Comparison of ENCODE assay signal across 19 cellular contexts in the genomic region with DNA sequence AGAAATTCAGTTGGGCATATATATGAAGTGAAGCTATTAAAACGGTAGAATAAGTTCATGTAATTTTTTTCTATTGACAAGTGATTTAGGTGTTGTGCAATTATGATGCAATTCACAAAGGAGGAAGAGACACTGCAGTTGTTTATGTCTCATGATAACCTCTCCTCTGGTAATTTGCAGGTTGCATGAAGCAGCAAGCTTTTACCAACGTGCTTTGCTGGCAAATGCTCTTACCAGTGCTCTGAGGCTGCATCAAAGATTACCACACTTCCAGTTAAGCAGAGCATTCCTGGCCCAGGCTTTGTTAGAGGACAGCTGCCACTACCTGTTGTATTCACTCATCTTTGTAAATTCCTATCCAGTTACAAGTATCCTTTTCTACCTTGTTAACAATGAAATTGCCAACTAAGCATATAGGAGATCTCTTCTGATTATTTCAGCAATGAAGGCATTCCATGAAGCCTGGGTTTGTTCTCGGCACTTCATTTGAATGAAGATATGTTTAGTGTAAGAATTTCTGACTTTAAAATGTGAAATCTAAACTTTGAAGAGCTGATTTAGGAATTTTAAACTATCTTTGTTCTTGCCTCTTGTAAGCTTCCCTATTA. TPM values are rescaled to one million over a fixed set of nuclear protein-coding genes. Genes with fewer than 3 reads are reported as not detected.
A peak's percentile ranks its signal among the peaks of the same experiment; 100 is the strongest.
DNase-seq lines count a peak whose midpoint lies in the region; ATAC-seq and TF ChIP-seq lines count a peak whose summit lies in the region.
"Had no signal": no experiment of that assay in that cellular context is flagged by ENCODE, and none has a peak within 500 bp of the region (broad histone marks: within the 10 kb centered on the region; RNA-seq: fewer than 3 reads in every experiment).

No MANE protein-coding gene starts in this region.

- POLR2A ChIA-PET in SK-N-SH (lab: Yijun Ruan, JAX), result interaction anchor here (1.0 kb wide), 1 partner anchor 76 kb away, joined by 5 read pairs; no protein-coding TSS in a partner anchor

- H3K4me2 ChIP-seq in BLaER1 treated with 17β-estradiol and CSF1 and Interleukin-3, amounts not matched to agents 10 nM and 100 nM, result peak overlapping the region in 6 of 11 experiments; percentile 28 to 100 (median 61); a peak in 9 of 22 replicates
- H3K4me2 ChIP-seq in SK-N-SH, result no peak overlapping the region

- no peaks in the 10 kb centered on the region for H3K27me3 ChIP-seq in BLaER1 treated with 17β-estradiol and CSF1 and Interleukin-3, amounts not matched to agents 10 nM and 100 nM
- no peaks in the 10 kb centered on the region for H3K27me3 ChIP-seq in SK-N-SH (ENCODE audit: insufficient read depth)
- H3K27me3 ChIP-seq: gastroesophageal sphincter, SJCRH30 had no signal

- no peak for TF ChIP-seq EP300 in SK-N-SH (IDR thresholded peaks at IDR 0.05; ENCODE audit: borderline replicate concordance in 1 of 2, low read depth in 1 of 2, low read length in 1 of 2)

- no peak for TF ChIP-seq CTCF in SK-N-SH (IDR thresholded peaks at IDR 0.05)

- peaks cover 89% of the 10 kb centered on the region for H3K79me2 ChIP-seq in SK-N-SH (ENCODE audit: insufficient read depth)

- no peak overlapping the region for H2AFZ ChIP-seq in SK-N-SH (ENCODE audit: low read depth)

- no peak overlapping the region for H3K9ac ChIP-seq in BLaER1 treated with 17β-estradiol and CSF1 and Interleukin-3, amounts not matched to agents 10 nM and 100 nM
- no peak overlapping the region for H3K9ac ChIP-seq in SK-N-SH

- no peaks in the 10 kb centered on the region for H3F3A ChIP-seq in SK-N-SH (replicated peaks; ENCODE audit: insufficient read depth)

- peaks cover 49 to 81% (median 64%) of the 10 kb centered on the region in 11 experiments for H3K36me3 ChIP-seq in BLaER1 treated with 17β-estradiol and CSF1 and Interleukin-3, amounts not matched to agents 10 nM and 100 nM
- H3K36me3 ChIP-seq in SK-N-SH (replicated peaks in 1 of 2; ENCODE audit: control insufficient read depth in 1 of 2, insufficient read depth in 2 of 2, low read length in 1 of 2), result peaks cover 59 to 62% of the 10 kb centered on the region in 2 experiments

- peaks cover 0 to 2% (median 0%) of the 10 kb centered on the region in 11 experiments; a peak in 2 of 22 replicates for H3K9me3 ChIP-seq in BLaER1 treated with 17β-estradiol and CSF1 and Interleukin-3, amounts not matched to agents 10 nM and 100 nM (replicated peaks in 1 of 11)
- no peaks in the 10 kb centered on the region for H3K9me3 ChIP-seq in SK-N-SH
- H3K9me3 ChIP-seq: gastroesophageal sphincter, SJCRH30 had no signal

- H3K4me1 ChIP-seq in BLaER1 treated with 17β-estradiol and CSF1 and Interleukin-3, amounts not matched to agents 10 nM and 100 nM, result peaks cover 18 to 46% (median 28%) of the 10 kb centered on the region in 10 experiments
- H3K4me1 ChIP-seq in SK-N-SH (ENCODE audit: control insufficient read depth in 1 of 2, insufficient read depth in 2 of 2, low read depth in 1 of 2, low read length in 1 of 2), result peaks cover 8 to 21% of the 10 kb centered on the region in 2 experiments; a peak in 3 of 4 replicates

- 85% methylated on average over 3 of the region's 3 CpGs for WGBS in SK-N-SH (ENCODE audit: low lambda C conversion rate)

- ATAC-seq in GM21737 (IDR thresholded peaks at IDR 0.05; ENCODE audit: unreplicated experiment), result no peak
- no peak for ATAC-seq in HG03460 (IDR thresholded peaks at IDR 0.05; ENCODE audit: unreplicated experiment)
- ATAC-seq: gastroesophageal sphincter had no signal

- peak; percentile 6 for DNase-seq in LHCN-M2 (ENCODE audit: low read depth)
- peak; percentile 38 for DNase-seq in SKM-1 (lab: John Stamatoyannopoulos, UW; ENCODE audit: unreplicated experiment)
- DNase-seq in iris pigment epithelial cell (ENCODE audit: low read depth), result peak; percentile 91
- no peak for DNase-seq in SK-N-SH
- DNase-seq in pons (ENCODE audit: low spot score), result no peak
- DNase-seq: activated CD8-positive, alpha-beta memory T cell treated with anti-CD3 and anti-CD28 coated beads, Interleukin-2, amount 50 U/mL, for 4 hours; islet precursor cell; naive B cell; NCI-H1048; NCI-H510A treated with DMSO at 0.1 percent for 48 hours; retina; SJCRH30; stimulated activated CD4-positive, alpha-beta T cell treated with anti-CD3 and anti-CD28 coated beads, Interleukin-4, amount 100 ng/mL, for 24 hours; stimulated activated naive CD4-positive, alpha-beta T cell treated with Interleukin-2 at 50 U/mL for 16 hours; WERI-Rb-1 had no signal

- H3K4me3 ChIP-seq in BLaER1 treated with 17β-estradiol and CSF1 and Interleukin-3, amounts not matched to agents 10 nM and 100 nM, result no peak overlapping the region
- no peak overlapping the region for H3K4me3 ChIP-seq in SK-N-SH (ENCODE audit: low read depth in 2 of 2, low read length in 1 of 2)
- H3K4me3 ChIP-seq: gastroesophageal sphincter, SJCRH30 had no signal

- peaks cover 12 to 86% (median 62%) of the 10 kb centered on the region in 11 experiments; a peak in 20 of 22 replicates for H4K20me1 ChIP-seq in BLaER1 treated with 17β-estradiol and CSF1 and Interleukin-3, amounts not matched to agents 10 nM and 100 nM
- peaks cover 18% of the 10 kb centered on the region for H4K20me1 ChIP-seq in SK-N-SH (ENCODE audit: insufficient read depth)

- CTCF ChIA-PET in SK-N-SH (lab: Yijun Ruan, JAX), result interaction anchor here (2.1 to 5.9 kb wide), 2 partner anchors 19 to 246 kb away, joined by 5 to 25 read pairs; no protein-coding TSS in a partner anchor

- H3K27ac ChIP-seq in BLaER1 treated with 17β-estradiol and CSF1 and Interleukin-3, amounts not matched to agents 10 nM and 100 nM, result peak overlapping the region in 1 of 11 experiments; percentile 8; a peak in 1 of 22 replicates
- no peak overlapping the region; a peak in 1 of 4 replicates for H3K27ac ChIP-seq in SK-N-SH (ENCODE audit: low read depth in 2 of 2, low read length in 1 of 2)
- H3K27ac ChIP-seq: gastroesophageal sphincter, SJCRH30, WERI-Rb-1 had no signal

- no peaks in the 10 kb centered on the region for H3K9me2 ChIP-seq in SK-N-SH

- TF ChIP-seq RAD21 in SK-N-SH (IDR thresholded peaks at IDR 0.05; ENCODE audit: low read length), result no peak

TF ChIP-seq in SK-N-SH, 30 proteins besides CTCF, POLR2A, EP300 and RAD21 (continues in another document):
- TF ChIP-seq SMC3 (IDR thresholded peaks at IDR 0.05; ENCODE audit: low read depth, low read length) (no peak), CHD2 (IDR thresholded peaks at IDR 0.05; ENCODE audit: low read length, partially characterized antibody) (no peak), JUND (IDR thresholded peaks at IDR 0.05) (no peak), TEAD4 (IDR thresholded peaks at IDR 0.05; ENCODE audit: borderline replicate concordance, insufficient read depth) (no peak), FOXJ3 (CRISPR knock-in tag; IDR thresholded peaks at IDR 0.05) (no peak), GATA2 (CRISPR knock-in tag; IDR thresholded peaks at IDR 0.05) (no peak), SIN3A (IDR thresholded peaks at IDR 0.05; ENCODE audit: borderline replicate concordance, low read depth, low read length) (no peak), NFIC (IDR thresholded peaks at IDR 0.05; ENCODE audit: borderline replicate concordance) (no peak), MEF2A (IDR thresholded peaks at IDR 0.05; ENCODE audit: borderline replicate concordance, low read depth) (no peak), FOXM1 (IDR thresholded peaks at IDR 0.05; ENCODE audit: low read depth) (no peak)
- TF ChIP-seq, protein P1, sequence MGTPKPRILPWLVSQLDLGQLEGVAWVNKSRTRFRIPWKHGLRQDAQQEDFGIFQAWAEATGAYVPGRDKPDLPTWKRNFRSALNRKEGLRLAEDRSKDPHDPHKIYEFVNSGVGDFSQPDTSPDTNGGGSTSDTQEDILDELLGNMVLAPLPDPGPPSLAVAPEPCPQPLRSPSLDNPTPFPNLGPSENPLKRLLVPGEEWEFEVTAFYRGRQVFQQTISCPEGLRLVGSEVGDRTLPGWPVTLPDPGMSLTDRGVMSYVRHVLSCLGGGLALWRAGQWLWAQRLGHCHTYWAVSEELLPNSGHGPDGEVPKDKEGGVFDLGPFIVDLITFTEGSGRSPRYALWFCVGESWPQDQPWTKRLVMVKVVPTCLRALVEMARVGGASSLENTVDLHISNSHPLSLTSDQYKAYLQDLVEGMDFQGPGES (IDR thresholded peaks at IDR 0.05; ENCODE audit: low read depth, low read length), result no peak
- TF ChIP-seq, protein P2, sequence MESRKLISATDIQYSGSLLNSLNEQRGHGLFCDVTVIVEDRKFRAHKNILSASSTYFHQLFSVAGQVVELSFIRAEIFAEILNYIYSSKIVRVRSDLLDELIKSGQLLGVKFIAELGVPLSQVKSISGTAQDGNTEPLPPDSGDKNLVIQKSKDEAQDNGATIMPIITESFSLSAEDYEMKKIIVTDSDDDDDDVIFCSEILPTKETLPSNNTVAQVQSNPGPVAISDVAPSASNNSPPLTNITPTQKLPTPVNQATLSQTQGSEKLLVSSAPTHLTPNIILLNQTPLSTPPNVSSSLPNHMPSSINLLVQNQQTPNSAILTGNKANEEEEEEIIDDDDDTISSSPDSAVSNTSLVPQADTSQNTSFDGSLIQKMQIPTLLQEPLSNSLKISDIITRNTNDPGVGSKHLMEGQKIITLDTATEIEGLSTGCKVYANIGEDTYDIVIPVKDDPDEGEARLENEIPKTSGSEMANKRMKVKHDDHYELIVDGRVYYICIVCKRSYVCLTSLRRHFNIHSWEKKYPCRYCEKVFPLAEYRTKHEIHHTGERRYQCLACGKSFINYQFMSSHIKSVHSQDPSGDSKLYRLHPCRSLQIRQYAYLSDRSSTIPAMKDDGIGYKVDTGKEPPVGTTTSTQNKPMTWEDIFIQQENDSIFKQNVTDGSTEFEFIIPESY (IDR thresholded peaks at IDR 0.05; ENCODE audit: borderline replicate concordance, low read depth), result no peak

RNA-seq across cellular contexts. Expression of a gene that starts 3.9 kb away (rescaled TPM):
- 56.9 and 64.4 TPM in 2 replicates for total RNA-seq in LHCN-M2 (2014; rRNA removed)
- 25.1 TPM for polyA plus RNA-seq in LHCN-M2 (2012)
- 31.2 and 43.2 TPM in 2 replicates for polyA plus RNA-seq in SK-N-SH (2012; rRNA removed)
- polyA plus RNA-seq in SK-N-SH (2012; cell fraction: cytosol; rRNA removed), result 32.0 and 35.2 TPM in 2 replicates
- 24.7 and 28.2 TPM in 2 replicates for polyA plus RNA-seq in SK-N-SH (2012; cell fraction: nucleus; rRNA removed)

RNA-seq across cellular contexts. Expression of a gene that starts 42.4 kb away (rescaled TPM):
- total RNA-seq in LHCN-M2 (2014; rRNA removed), result under 0.01 and 0.06 TPM in 2 replicates
- polyA plus RNA-seq in LHCN-M2 (2012), result 0.02 TPM
- polyA plus RNA-seq in SK-N-SH (2012; rRNA removed), result 0.05 and 0.11 TPM in 2 replicates
- 0.01 and 0.04 TPM in 2 replicates for polyA plus RNA-seq in SK-N-SH (2012; cell fraction: cytosol; rRNA removed)
- polyA plus RNA-seq in SK-N-SH (2012; cell fraction: nucleus; rRNA removed), result 0.77 and 0.83 TPM in 2 replicates

RNA-seq across cellular contexts. Expression of a gene that starts 51.2 kb away (rescaled TPM):
- 77.7 and 85.8 TPM in 2 replicates for total RNA-seq in LHCN-M2 (2014; rRNA removed)
- polyA plus RNA-seq in LHCN-M2 (2012), result 22.7 TPM
- polyA plus RNA-seq in SK-N-SH (2012; rRNA removed), result 34.2 and 44.0 TPM in 2 replicates
- 47.5 and 56.7 TPM in 2 replicates for polyA plus RNA-seq in SK-N-SH (2012; cell fraction: cytosol; rRNA removed)
- 22.8 and 23.2 TPM in 2 replicates for polyA plus RNA-seq in SK-N-SH (2012; cell fraction: nucleus; rRNA removed)

Comparison
In these comparisons a context has a peak if more than half of its experiments do, and no peak if none do; other contexts are left out.
1. DNase-seq: peak in LHCN-M2 (single experiment), SKM-1 (single experiment) and iris pigment epithelial cell (single experiment); none in SK-N-SH (single experiment) and pons (single experiment).